Comparison of ENCODE assay signal across 10 cellular contexts in the genomic region with DNA sequence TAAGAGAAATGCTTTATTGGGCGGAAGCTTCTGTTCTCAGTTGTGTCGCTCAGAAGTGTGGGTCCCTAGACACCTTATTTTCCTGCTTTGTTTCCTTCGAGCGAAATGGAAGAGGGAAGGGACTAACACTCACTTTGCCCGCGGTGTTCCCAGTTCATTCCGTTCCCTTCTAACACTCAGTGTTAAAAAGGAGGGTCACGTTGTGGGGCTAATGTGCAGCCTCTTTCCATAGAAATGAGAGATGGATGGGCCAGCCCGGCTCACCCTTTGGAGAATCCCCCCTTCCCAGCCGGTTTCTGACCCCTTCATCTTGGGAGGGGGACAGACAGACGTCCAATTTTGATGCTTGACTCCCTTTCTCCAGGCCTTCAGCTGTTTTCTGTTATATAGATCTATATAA. TPM values are rescaled to one million over a fixed set of nuclear protein-coding genes. Genes with fewer than 3 reads are reported as not detected.
DNase-seq lines count a peak whose midpoint lies in the region; ATAC-seq and TF ChIP-seq lines count a peak whose summit lies in the region.
"Had no signal": no experiment of that assay in that cellular context is flagged by ENCODE, and none has a peak within 500 bp of the region (broad histone marks: within the 10 kb centered on the region; RNA-seq: fewer than 3 reads in every experiment).

No MANE protein-coding gene starts in this region.

- peaks cover 24% of the 10 kb centered on the region for H4K20me1 ChIP-seq in hepatocyte (ENCODE audit: insufficient read depth, poor library complexity, severe bottlenecking)

- intact Hi-C loops in gastrocnemius medialis (cut with DNase I; ENCODE audit: low total_unique reads) = loop anchor here (5.0 kb wide), 1 partner anchor 35 kb away; no protein-coding TSS in a partner anchor

- no peak for TF ChIP-seq POLR2A in gastrocnemius medialis (IDR thresholded peaks at IDR 0.05)

- in situ Hi-C loops in gastrocnemius medialis (cut with MboI; ENCODE audit: low sequenced_read_pairs in 4 of 4) = no loop called here

- POLR2A ChIA-PET in T-cell (lab: Charles Lee) = interaction anchor here in 1 of 2 donors (0.5 kb wide), 1 partner anchor 28 kb away, joined by 4 read pairs; no protein-coding TSS in a partner anchor

- H3K27me3 Mint-ChIP-seq in T-cell = no peaks in the 10 kb centered on the region

- TF ChIP-seq CTCF in hepatocyte (IDR thresholded peaks at IDR 0.05; ENCODE audit: poor library complexity) (no peak), gastrocnemius medialis (IDR thresholded peaks at IDR 0.05 in 4 of 5, conservative IDR thresholded peaks at IDR 0.05 in 1 of 5) (no peak)

- CTCF ChIA-PET in T-cell (lab: Charles Lee) = no interaction called here

- H3K9me3 Mint-ChIP-seq in T-cell = no peaks in the 10 kb centered on the region

- peak overlapping the region; percentile 93 for H3K4me2 ChIP-seq in hepatocyte

- H3K4me1 ChIP-seq in hepatocyte (ENCODE audit: insufficient read depth) (peaks cover 34% of the 10 kb centered on the region), gastrocnemius medialis (peaks cover 22 to 29% of the 10 kb centered on the region in 2 donors)

- H3K27me3 ChIP-seq in hepatocyte = no peaks in the 10 kb centered on the region
- no peaks in the 10 kb centered on the region for H3K27me3 ChIP-seq in gastrocnemius medialis

- H3K4me3 Mint-ChIP-seq in T-cell = peak overlapping the region; percentile 83 to 89 (median 87)

- ATAC-seq in T-cell (replicated peaks in 1 of 4) (no peak), gastrocnemius medialis (no peak)

- DNase-seq in DMS79 treated with DMSO at 0.1 percent for 48 hours (lab: John Stamatoyannopoulos, UW) (peak; percentile 69), DMS79 (lab: John Stamatoyannopoulos, UW) (no peak), T-cell (no peak), hepatocyte (ENCODE audit: low spot score) (no peak), gastrocnemius medialis (no peak), globus pallidus (ENCODE audit: low spot score) (no peak), DMS153 (lab: John Stamatoyannopoulos, UW) (no peak), SIG-M5 treated with dmso at 0.1 percent for 504 hours (lab: John Stamatoyannopoulos, UW; ENCODE audit: unreplicated experiment) (no peak)
- DNase-seq: NCI-H1930 had no signal

- H3K4me1 Mint-ChIP-seq in T-cell = peaks cover 57 to 62% (median 59%) of the 10 kb centered on the region in 3 donors

- H3K36me3 ChIP-seq in hepatocyte (replicated peaks; ENCODE audit: insufficient read depth, low read depth) = no peaks in the 10 kb centered on the region
- no peaks in the 10 kb centered on the region for H3K36me3 ChIP-seq in gastrocnemius medialis

- H3K4me3 ChIP-seq in hepatocyte (peak overlapping the region; percentile 99), gastrocnemius medialis (peak overlapping the region in 3 of 4 donors; percentile 84 to 98 (median 92))

- H3K9me3 ChIP-seq in hepatocyte (ENCODE audit: low read depth) (no peaks in the 10 kb centered on the region), gastrocnemius medialis (no peaks in the 10 kb centered on the region)

- no peaks in the 10 kb centered on the region for H3K36me3 Mint-ChIP-seq in T-cell

- H3K79me2 ChIP-seq in hepatocyte = peaks cover 65% of the 10 kb centered on the region

- H2AFZ ChIP-seq in hepatocyte = no peak overlapping the region

- 61% methylated on average over 11 of the region's 11 CpGs for WGBS in hepatocyte (ENCODE audit: low lambda C conversion rate, missing lambda C conversion rate)

- H3K27ac ChIP-seq in hepatocyte (peak overlapping the region; percentile 97), gastrocnemius medialis (peak overlapping the region in 3 of 4 donors; percentile 16 to 96 (median 84))
- H3K27ac ChIP-seq: 22Rv1 had no signal

- H3K9me2 ChIP-seq in hepatocyte (replicated peaks; ENCODE audit: insufficient read depth) = no peaks in the 10 kb centered on the region

- no peak overlapping the region for H3K27ac Mint-ChIP-seq in T-cell

RNA-seq across cellular contexts. Expression of a gene that starts 2.3 kb away (rescaled TPM):
- total RNA-seq in T-cell = 10 to 100 TPM; 35.7 to 57.1 (median 48.5) TPM
- total RNA-seq in hepatocyte = 21.9 and 30.8 TPM in 2 replicates
- 28.7 and 38.2 TPM in 2 replicates for polyA plus RNA-seq in hepatocyte
- 10 to 100 TPM; 10.0 to 14.2 (median 12.6) TPM for total RNA-seq in gastrocnemius medialis
